1 cellular context compared by ENCODE assay signal in the genomic region with DNA sequence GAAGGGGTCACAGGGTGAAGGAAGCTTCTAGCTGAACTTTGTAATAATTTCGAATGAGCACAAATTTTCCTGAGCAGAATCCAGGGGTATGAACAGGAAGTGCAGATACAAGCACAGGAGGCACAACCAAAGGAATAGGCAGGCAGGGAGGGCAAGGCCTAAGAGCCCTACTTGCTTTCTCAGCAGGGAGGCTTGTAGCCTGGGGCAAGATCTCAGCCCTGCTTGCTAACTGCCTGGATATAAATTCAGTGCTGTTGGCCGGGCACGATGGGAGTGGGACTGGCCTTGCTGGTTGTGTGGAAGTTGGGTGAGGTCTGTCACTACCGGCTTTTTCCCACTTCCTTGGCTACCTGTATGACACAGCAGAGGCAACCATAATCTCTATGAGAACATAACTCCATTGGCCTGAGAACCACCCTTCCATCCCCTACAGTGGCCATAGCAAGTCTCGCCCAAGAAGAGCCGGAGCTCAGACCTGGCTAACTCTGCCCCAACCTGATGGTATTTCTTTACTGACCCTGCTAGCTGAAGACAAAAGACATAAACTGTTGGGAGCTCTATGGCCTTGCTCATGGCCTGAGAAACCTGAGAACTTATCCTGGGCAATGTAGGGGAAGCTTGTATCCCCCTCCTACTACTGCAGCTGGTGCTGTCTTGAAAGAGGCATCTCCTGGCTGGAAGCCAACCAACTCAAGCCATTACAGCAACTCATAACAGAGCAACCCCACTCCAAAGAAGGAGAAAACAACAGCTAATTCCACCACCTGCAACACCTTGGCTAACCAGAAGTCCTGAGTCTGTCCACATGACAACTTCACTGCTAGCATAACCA.
TF ChIP-seq lines count a peak whose summit lies in the region.

No MANE protein-coding gene starts in this region.

TF ChIP-seq in IMR-90, 13 proteins besides CTCF, POLR2A, EP300 and RAD21:
- no peak for TF ChIP-seq RFX5 (IDR thresholded peaks at IDR 0.05; ENCODE audit: low read depth, low read length)
- TF ChIP-seq, protein P1, sequence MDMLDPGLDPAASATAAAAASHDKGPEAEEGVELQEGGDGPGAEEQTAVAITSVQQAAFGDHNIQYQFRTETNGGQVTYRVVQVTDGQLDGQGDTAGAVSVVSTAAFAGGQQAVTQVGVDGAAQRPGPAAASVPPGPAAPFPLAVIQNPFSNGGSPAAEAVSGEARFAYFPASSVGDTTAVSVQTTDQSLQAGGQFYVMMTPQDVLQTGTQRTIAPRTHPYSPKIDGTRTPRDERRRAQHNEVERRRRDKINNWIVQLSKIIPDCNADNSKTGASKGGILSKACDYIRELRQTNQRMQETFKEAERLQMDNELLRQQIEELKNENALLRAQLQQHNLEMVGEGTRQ (IDR thresholded peaks at IDR 0.05; ENCODE audit: low read depth, low read length), result no peak
- no peak for TF ChIP-seq CEBPB (IDR thresholded peaks at IDR 0.05; ENCODE audit: low read depth, low read length)
- no peak for TF ChIP-seq CHD1 (IDR thresholded peaks at IDR 0.05; ENCODE audit: low read depth, low read length)
- no peak for TF ChIP-seq NFE2L2 (IDR thresholded peaks at IDR 0.05; ENCODE audit: low read depth, low read length)
- no peak for TF ChIP-seq RCOR1 (IDR thresholded peaks at IDR 0.05; ENCODE audit: insufficient replicate concordance, low read length)
- no peak for TF ChIP-seq MXI1 (IDR thresholded peaks at IDR 0.05; ENCODE audit: borderline replicate concordance, low read depth, low read length)
